In the genomic region with DNA sequence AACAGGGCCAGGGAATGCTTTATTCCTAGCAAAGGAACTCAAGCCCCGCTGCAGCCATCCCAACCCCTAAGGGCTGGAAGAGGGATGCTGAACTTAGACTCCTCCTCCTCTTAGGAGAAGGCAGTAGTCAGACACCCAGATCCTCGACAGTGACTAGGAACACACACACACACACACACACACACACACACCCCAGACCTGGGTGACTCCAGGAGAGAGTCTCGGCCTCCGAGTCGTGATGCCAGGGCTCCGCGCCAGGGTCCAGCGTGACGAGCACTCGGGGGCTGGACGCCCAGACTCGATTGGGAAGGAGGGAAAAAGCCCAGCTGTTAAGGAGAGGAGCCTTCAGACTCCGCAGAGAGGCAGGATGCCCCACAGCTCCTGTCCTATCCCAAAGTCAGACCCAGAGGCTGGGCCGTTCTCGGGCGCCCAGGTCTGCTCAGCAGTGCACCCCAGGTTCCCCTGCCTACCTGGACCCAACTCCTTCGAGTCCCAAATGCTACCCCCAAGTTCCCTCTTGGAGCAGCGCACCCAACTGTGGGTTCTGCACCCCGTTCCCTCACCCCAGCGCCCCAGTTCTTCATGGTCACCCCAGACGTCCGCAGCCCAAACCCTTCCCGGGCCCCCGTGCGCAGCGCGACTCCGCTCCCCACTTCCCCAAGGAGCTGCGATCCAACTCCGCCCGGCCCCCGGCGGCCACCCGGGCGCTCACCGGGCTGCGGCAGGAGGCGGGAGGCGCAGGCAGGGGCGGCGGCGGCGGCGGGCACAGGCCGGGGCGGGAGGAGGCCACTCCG, we compare ENCODE assay signal across 8 cellular contexts. TPM values are rescaled to one million over a fixed set of nuclear protein-coding genes. Genes with fewer than 3 reads are reported as not detected.
DNase-seq lines count a peak whose midpoint lies in the region; ATAC-seq, FAIRE-seq and TF ChIP-seq lines count a peak whose summit lies in the region.

No MANE protein-coding gene starts in this region.

- no peak overlapping the region for H2BK15ac ChIP-seq in H1 (ENCODE audit: low read length)

- peak overlapping the region; percentile 72; the same call in 1 of the 2 replicates for H3K18ac ChIP-seq in H1 (ENCODE audit: extremely low read depth, low read length)

- no peak overlapping the region for H3K23ac ChIP-seq in H1 (ENCODE audit: insufficient read length)

- TF ChIP-seq RAD21 in H1 (IDR thresholded peaks at IDR 0.05 in 1 of 2, conservative IDR thresholded peaks at IDR 0.05 in 1 of 2; ENCODE audit: low read depth in 2 of 2, low read length in 2 of 2) = no peak

- POLR2A ChIA-PET in BJ (lab: Charles Lee) = no interaction called here
- POLR2A ChIA-PET in H1 (lab: Charles Lee; ENCODE audit: partially characterized antibody) = interaction anchor here (0.8 to 10.0 kb wide), 14 partner anchors 9 to 166 kb away, joined by 3 to 143 read pairs (median 7); a partner anchor contains a TSS

- H2BK120ac ChIP-seq in H1 (replicated peaks; ENCODE audit: low read depth, low read length) = no peak overlapping the region

- H3K79me2 ChIP-seq in H1 (ENCODE audit: control insufficient read depth in 1 of 2, insufficient read depth in 2 of 2, low read length in 2 of 2) = no peaks in the 10 kb centered on the region

- H3K9me3 ChIP-seq in H1 (ENCODE audit: insufficient read depth in 2 of 2, low read depth in 1 of 2, low read length in 1 of 2) (no peaks in the 10 kb centered on the region), mononuclear cell (ENCODE audit: low read depth, low read length) (no peaks in the 10 kb centered on the region)

- FAIRE-seq in RCC 7860 (lab: Jason Lieb, UNC) = no peak
- no peak for FAIRE-seq in H1 (lab: Jason Lieb, UNC)

- H3K4ac ChIP-seq in H1 (replicated peaks; ENCODE audit: insufficient read length, low read depth, low read length) = no peak overlapping the region

- peak overlapping the region; percentile 8 for H4K5ac ChIP-seq in H1 (ENCODE audit: insufficient read length, low read depth, low read length)

- H3K27me3 ChIP-seq in BJ (ENCODE audit: control insufficient read depth, insufficient read depth, low read length) (peaks cover 6% of the 10 kb centered on the region), H1 (replicated peaks in 1 of 4; ENCODE audit: control insufficient read depth in 3 of 4, extremely low read depth in 1 of 4, insufficient read depth in 3 of 4, low read length in 3 of 4) (no peaks in the 10 kb centered on the region), mononuclear cell (ENCODE audit: insufficient read depth, low read length) (no peaks in the 10 kb centered on the region)

- peaks cover 31 to 58% (median 43%) of the 10 kb centered on the region in 4 experiments for H3K4me1 ChIP-seq in H1 (replicated peaks in 1 of 4; ENCODE audit: control insufficient read depth in 3 of 4, insufficient read depth in 4 of 4, low read length in 3 of 4)
- peaks cover 60% of the 10 kb centered on the region for H3K4me1 ChIP-seq in mononuclear cell (ENCODE audit: insufficient read depth, low read length)
- peaks cover 3% of the 10 kb centered on the region for H3K4me1 ChIP-seq in urinary bladder (ENCODE audit: insufficient read depth)

- 3% methylated on average over 21 of the region's 47 CpGs; no CpG with 5 or more reads in 1 of the 2 experiments for WGBS in H1 (ENCODE audit: extremely low coverage in 1 of 2, insufficient coverage in 1 of 2, insufficient read length in 1 of 2, insufficient replicate concordance in 2 of 2, low coverage in 1 of 2, low lambda C conversion rate in 2 of 2, missing lambda C conversion rate in 1 of 2), 2 experiments
- WGBS in urinary bladder = under 1% methylated on average over 47 of the region's 47 CpGs

- H3K4me2 ChIP-seq in H1 (ENCODE audit: insufficient read depth in 1 of 2, low read depth in 2 of 2, low read length in 2 of 2) = peak overlapping the region; percentile 90 to 96

- no peak overlapping the region for H3K14ac ChIP-seq in H1 (ENCODE audit: insufficient read length)

- H3K79me1 ChIP-seq in H1 (ENCODE audit: low read depth, low read length) = no peaks in the 10 kb centered on the region

- H3K36me3 ChIP-seq in BJ (ENCODE audit: control insufficient read depth, insufficient read depth, low read length) (no peaks in the 10 kb centered on the region), H1 (ENCODE audit: control insufficient read depth in 2 of 4, insufficient read depth in 4 of 4, low read length in 3 of 4) (no peaks in the 10 kb centered on the region; a peak in 2 of 8 replicates), urinary bladder (ENCODE audit: insufficient read depth) (no peaks in the 10 kb centered on the region)

- H2AK5ac ChIP-seq in H1 (ENCODE audit: low read depth, low read length) = no peak overlapping the region

- peaks cover 0 to 2% of the 10 kb centered on the region in 2 experiments for H4K20me1 ChIP-seq in H1 (replicated peaks in 1 of 2; ENCODE audit: control insufficient read depth in 1 of 2, insufficient read depth in 2 of 2, low read length in 2 of 2)

- H3K23me2 ChIP-seq in H1 (ENCODE audit: low read depth, low read length) = peaks cover 11% of the 10 kb centered on the region; the same call in 1 of the 2 replicates

- H3K27ac ChIP-seq in H1 (ENCODE audit: low read depth, low read length) = no peak overlapping the region
- H3K27ac ChIP-seq in urinary bladder (ENCODE audit: low read depth) = peak overlapping the region; percentile 90

- no peak overlapping the region; the same call in 1 of the 2 replicates for H2AFZ ChIP-seq in H1 (ENCODE audit: low read length)

- H3K4me3 ChIP-seq in BJ (ENCODE audit: low read depth, low read length) (peak overlapping the region; percentile 73), H1 (ENCODE audit: extremely low read depth in 1 of 4, insufficient read depth in 2 of 4, low read depth in 3 of 4, low read length in 4 of 4) (peak overlapping the region; percentile 71 to 92 (median 90)), mononuclear cell (ENCODE audit: low read length) (peak overlapping the region; percentile 72), urinary bladder (ENCODE audit: low read depth, low read length) (peak overlapping the region; percentile 94)

- no peak for DNase-seq in BJ (ENCODE audit: low read depth)
- DNase-seq in RCC 7860 (ENCODE audit: low spot score) = peak; percentile 5
- no peak for DNase-seq in H1 (ENCODE audit: low read depth in 1 of 2, low spot score in 2 of 2)
- no peak for DNase-seq in NCI-H128 (lab: John Stamatoyannopoulos, UW; ENCODE audit: unreplicated experiment)

- H4K91ac ChIP-seq in H1 (replicated peaks; ENCODE audit: insufficient read length, low read length) = no peak overlapping the region

- TF ChIP-seq EP300 in H1 (IDR thresholded peaks at IDR 0.05; ENCODE audit: borderline replicate concordance in 1 of 2, low read depth in 2 of 2, low read length in 2 of 2) = no peak

- TF ChIP-seq POLR2A in H1 (IDR thresholded peaks at IDR 0.05; ENCODE audit: control extremely low read depth in 1 of 2, low read depth in 2 of 2, low read length in 2 of 2) = no peak

- CTCF ChIA-PET in BJ (lab: Yijun Ruan, JAX) = interaction anchor here (0.8 to 8.9 kb wide), 12 partner anchors 8 to 230 kb away, joined by 3 to 93 read pairs (median 4); no protein-coding TSS in a partner anchor
- CTCF ChIA-PET in H1 (lab: Charles Lee; ENCODE audit: partially characterized antibody) = interaction anchor here (0.7 to 23.9 kb wide), 22 partner anchors 6 to 227 kb away, joined by 3 to 406 read pairs (median 8); a partner anchor contains a TSS

- no peak overlapping the region for H2BK12ac ChIP-seq in H1 (ENCODE audit: low read depth, low read length)

- H2BK20ac ChIP-seq in H1 (ENCODE audit: low read length) = no peak overlapping the region

- peak overlapping the region; percentile 56 to 77 (median 60) for H3K9ac ChIP-seq in H1 (replicated peaks in 1 of 4; ENCODE audit: extremely low read depth in 1 of 4, low read depth in 3 of 4, low read length in 3 of 4)

- H3K56ac ChIP-seq in H1 (replicated peaks; ENCODE audit: insufficient read length, low read depth, low read length) = no peak overlapping the region

- H4K8ac ChIP-seq in H1 (ENCODE audit: extremely low read depth, insufficient read depth, low read length) = peak overlapping the region; percentile 42; the same call in 1 of the 2 replicates

- 0 out of 2 replicates have a peak overlapping the region, but pooled peaks have one; percentile 16 for H2BK5ac ChIP-seq in H1 (ENCODE audit: low read depth, low read length)

- TF ChIP-seq CTCF in BJ (IDR thresholded peaks at IDR 0.05; ENCODE audit: insufficient read depth, low read depth, low read length) (no peak), H1 (IDR thresholded peaks at IDR 0.05; ENCODE audit: control extremely low read depth in 1 of 3, insufficient read depth in 1 of 3, low read depth in 1 of 3, low read length in 3 of 3) (no peak)

- ATAC-seq in GM19438 (IDR thresholded peaks at IDR 0.05; ENCODE audit: low read depth, unreplicated experiment) (peak; percentile 7), HG03045 (IDR thresholded peaks at IDR 0.05; ENCODE audit: unreplicated experiment) (no peak)

RNA-seq across cellular contexts. Expression of a gene that starts 0.4 kb away (rescaled TPM):
- 5.8 and 8.3 TPM in 2 replicates for polyA plus RNA-seq in BJ (2011; rRNA removed)
- polyA minus RNA-seq in BJ (2011; rRNA and poly(A)+ RNA removed) = 9.6 and 9.8 TPM in 2 replicates
- total RNA-seq in H1 (2021; fragmentation: NEBNext Ultra II Directional; extraction: Animal tissue kit (Norgen Biotek cat#: 25700)) = 24.2 and 30.9 TPM in 2 replicates
- 21.2 and 29.0 TPM in 2 replicates for polyA plus RNA-seq in H1 (2011; rRNA removed)
- 23.4 TPM for polyA plus RNA-seq in H1 (2011; cell fraction: cytosol; rRNA removed)
- 28.4 TPM for polyA plus RNA-seq in H1 (2011; cell fraction: nucleus; rRNA removed)
- 20.6 to 25.4 TPM (median 23.4 TPM) in 4 replicates for polyA plus RNA-seq in H1 (2012, experiment 1 of 2)
- polyA plus RNA-seq in H1 (2012, experiment 2 of 2) = 20.0 TPM
- 9.5 TPM for polyA plus RNA-seq in H1 (2013, experiment 1 of 2)
- 9.4 TPM for polyA plus RNA-seq in H1 (2013, experiment 2 of 2)
- 36.9 and 38.5 TPM in 2 replicates for polyA minus RNA-seq in H1 (2011; rRNA and poly(A)+ RNA removed)
- 23.9 TPM for polyA minus RNA-seq in H1 (2011; cell fraction: cytosol; rRNA and poly(A)+ RNA removed)
- 28.7 TPM for polyA minus RNA-seq in H1 (2011; cell fraction: nucleus; rRNA and poly(A)+ RNA removed)
- 31.6 TPM for total RNA-seq in mononuclear cell
- total RNA-seq in urinary bladder = 10.8 TPM
- polyA plus RNA-seq in urinary bladder = 7.8 TPM

RNA-seq across cellular contexts. Expression of a gene that starts 52.6 kb away (rescaled TPM):
- polyA plus RNA-seq in BJ (2011; rRNA removed) (12.8 and 16.6 TPM in 2 replicates), H1 (2011; rRNA removed) (31.7 and 48.9 TPM in 2 replicates), urinary bladder (0.27 TPM)
- 6.7 and 8.3 TPM in 2 replicates for polyA minus RNA-seq in BJ (2011; rRNA and poly(A)+ RNA removed)
- total RNA-seq in H1 (2021; fragmentation: NEBNext Ultra II Directional; extraction: Animal tissue kit (Norgen Biotek cat#: 25700)) = 144 and 153 TPM in 2 replicates
- 68.3 TPM for polyA plus RNA-seq in H1 (2011; cell fraction: cytosol; rRNA removed)
- 101 TPM for polyA plus RNA-seq in H1 (2011; cell fraction: nucleus; rRNA removed)
- 93.4 to 126 TPM (median 104 TPM) in 4 replicates for polyA plus RNA-seq in H1 (2012, experiment 1 of 2)
- polyA plus RNA-seq in H1 (2012, experiment 2 of 2) = 5.9 TPM
- 72.9 TPM for polyA plus RNA-seq in H1 (2013, experiment 1 of 2)
- polyA plus RNA-seq in H1 (2013, experiment 2 of 2) = 69.3 TPM
- polyA minus RNA-seq in H1 (2011; rRNA and poly(A)+ RNA removed) = 72.1 and 91.2 TPM in 2 replicates
- polyA minus RNA-seq in H1 (2011; cell fraction: cytosol; rRNA and poly(A)+ RNA removed) = 43.2 TPM
- polyA minus RNA-seq in H1 (2011; cell fraction: nucleus; rRNA and poly(A)+ RNA removed) = 127 TPM
- total RNA-seq in mononuclear cell (2.7 TPM), urinary bladder (23.8 TPM)
